In genomic region chr12:52213541-52214420, GRCh38 we compare ENCODE assay signal across 8 cellular contexts. TPM values are rescaled to one million over a fixed set of nuclear protein-coding genes. Genes with fewer than 3 reads are reported as not detected.
DNase-seq lines count a peak whose midpoint lies in the region; ATAC-seq and TF ChIP-seq lines count a peak whose summit lies in the region.

No MANE protein-coding gene starts in this region.

- DNase-seq in activated gamma-delta T cell treated with Interleukin-2 at 50 U/mL for 16 hours, result peak; percentile 23
- no peak for DNase-seq in activated gamma-delta T cell (lab: John Stamatoyannopoulos, UW)
- DNase-seq in MV-4-11 (lab: John Stamatoyannopoulos, UW), result peak; percentile 67
- DNase-seq in T-helper 2 cell treated with Interferon-gamma antibody and Interleukin-4, amounts not matched to agents 5 μg/mL and 100 μg/mL, for 36 hours (ENCODE audit: low spot score), result peak; percentile 43
- peak; percentile 63 to 82 for DNase-seq in breast epithelium (ENCODE audit: low spot score in 2 of 2)
- DNase-seq in islet precursor cell, result peak; percentile 98
- peak in 3 of 4 experiments; percentile 18 to 32 (median 31) for DNase-seq in stimulated activated CD4-positive, alpha-beta T cell treated with anti-CD3 and anti-CD28 coated beads, Interleukin-1b, Interleukin-23, amount 100 ng/mL, for 24 hours (ENCODE audit: low read depth in 4 of 4, low spot score in 1 of 4)

- no peaks in the 10 kb centered on the region for H3K36me3 ChIP-seq in breast epithelium

- peaks cover 7 to 25% of the 10 kb centered on the region in 2 donors for H3K4me1 ChIP-seq in breast epithelium

- H3K9me3 Mint-ChIP-seq in T-helper 2 cell treated with Interferon-gamma antibody and Interleukin-4, amounts not matched to agents 5 μg/mL and 100 μg/mL, for 36 hours, result no peaks in the 10 kb centered on the region

- no peak overlapping the region for H3K4me3 Mint-ChIP-seq in T-helper 2 cell treated with Interferon-gamma antibody and Interleukin-4, amounts not matched to agents 5 μg/mL and 100 μg/mL, for 36 hours

- peak; percentile 68 to 98 (median 75) for TF ChIP-seq CTCF in breast epithelium (IDR thresholded peaks at IDR 0.05)

- intact Hi-C loops in breast epithelium (cut with DNase I; ENCODE audit: low total_unique reads), result loop anchor here (10.0 kb wide), 1 partner anchor 69 kb away; no protein-coding TSS in a partner anchor

- H3K4me1 Mint-ChIP-seq in T-helper 2 cell treated with Interferon-gamma antibody and Interleukin-4, amounts not matched to agents 5 μg/mL and 100 μg/mL, for 36 hours (ENCODE audit: low read depth), result no peaks in the 10 kb centered on the region

- no peaks in the 10 kb centered on the region for H3K27me3 ChIP-seq in breast epithelium

- H3K9me3 ChIP-seq in breast epithelium, result no peaks in the 10 kb centered on the region

- peaks cover 8% of the 10 kb centered on the region for H3K27me3 Mint-ChIP-seq in T-helper 2 cell treated with Interferon-gamma antibody and Interleukin-4, amounts not matched to agents 5 μg/mL and 100 μg/mL, for 36 hours (ENCODE audit: low read depth)

- TF ChIP-seq POLR2A in breast epithelium (IDR thresholded peaks at IDR 0.05), result no peak

- ATAC-seq in GM18519 (IDR thresholded peaks at IDR 0.05; ENCODE audit: low FRiP score, unreplicated experiment), result no peak

- no peak overlapping the region for H3K27ac Mint-ChIP-seq in T-helper 2 cell treated with Interferon-gamma antibody and Interleukin-4, amounts not matched to agents 5 μg/mL and 100 μg/mL, for 36 hours

- H3K27ac ChIP-seq in breast epithelium, result peak overlapping the region in 1 of 2 donors; percentile 15

- no peaks in the 10 kb centered on the region for H3K36me3 Mint-ChIP-seq in T-helper 2 cell treated with Interferon-gamma antibody and Interleukin-4, amounts not matched to agents 5 μg/mL and 100 μg/mL, for 36 hours (ENCODE audit: low read depth)

- H3K4me3 ChIP-seq in breast epithelium, result no peak overlapping the region

RNA-seq across cellular contexts. Expression of gene KRT7, which starts 19.3 kb away (rescaled TPM):
- 1,000 to 10,000 TPM in 1 of 3 donors, 100 to 1,000 TPM in 1, 1 to 10 TPM in 1; 4.2 to 1,051 (median 358) TPM for total RNA-seq in breast epithelium

RNA-seq across cellular contexts. Expression of gene KRT80, which starts 22.0 kb away (rescaled TPM):
- 1 to 10 TPM in 2 of 3 donors, not detected in 1; 2.9 to 9.8 TPM for total RNA-seq in breast epithelium
